Comparison of ENCODE assay signal across 10 cellular contexts in the genomic region with DNA sequence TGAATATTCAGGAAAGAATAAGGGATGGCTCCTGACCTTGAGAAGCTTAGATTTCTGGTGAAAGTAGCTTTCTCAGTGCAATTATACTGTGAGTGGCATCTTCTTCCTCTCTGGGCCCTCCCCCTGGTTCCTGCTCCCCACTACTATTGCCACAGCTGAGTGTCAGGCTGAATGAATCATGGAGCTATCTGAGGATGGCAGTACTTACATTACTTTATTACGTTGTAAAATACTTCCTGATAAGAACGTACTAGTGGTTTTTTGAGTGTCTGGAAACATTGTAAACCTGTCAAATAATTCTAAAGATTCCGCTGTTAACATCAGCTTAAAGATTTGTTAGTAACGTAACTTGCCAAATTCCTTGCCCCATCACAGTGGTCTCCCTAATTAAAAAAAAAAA. TPM values are rescaled to one million over a fixed set of nuclear protein-coding genes. Genes with fewer than 3 reads are reported as not detected.
DNase-seq lines count a peak whose midpoint lies in the region; ATAC-seq and TF ChIP-seq lines count a peak whose summit lies in the region.
"Had no signal": no experiment of that assay in that cellular context is flagged by ENCODE, and none has a peak within 500 bp of the region (broad histone marks: within the 10 kb centered on the region; RNA-seq: fewer than 3 reads in every experiment).

No MANE protein-coding gene starts in this region.

- no peak overlapping the region for H3K27ac ChIP-seq in RWPE1
- H3K27ac ChIP-seq in CD8-positive, alpha-beta T cell (ENCODE audit: low read depth, low read length): no peak overlapping the region

- H3K27ac Mint-ChIP-seq in activated naive CD8-positive, alpha-beta T cell treated with anti-CD3 and anti-CD28 coated beads, Interleukin-2, amount 50 U/mL, for 24 hours: no peak overlapping the region
- no peak overlapping the region for H3K27ac Mint-ChIP-seq in activated naive CD8-positive, alpha-beta T cell treated with anti-CD3 and anti-CD28 coated beads for 36 hours
- no peak overlapping the region for H3K27ac Mint-ChIP-seq in stimulated activated naive B cell treated with anti-CD40 and anti-IgM and Interleukin-4, amounts not matched to agents 10 μg/mL and 1 μg/mL and 100 μg/mL, for 72 hours
- H3K27ac Mint-ChIP-seq in CD8-positive, alpha-beta T cell: no peak overlapping the region

- no peak for DNase-seq in activated naive CD8-positive, alpha-beta T cell treated with anti-CD3 and anti-CD28 coated beads, Interleukin-2, amount 50 U/mL, for 24 hours
- DNase-seq in activated naive CD8-positive, alpha-beta T cell treated with anti-CD3 and anti-CD28 coated beads for 36 hours: no peak
- DNase-seq in RWPE1 (ENCODE audit: low spot score): peak; percentile 72
- DNase-seq in fibroblast of the aortic adventitia (ENCODE audit: low read depth): peak; percentile 77
- DNase-seq in stromal cell of bone marrow (ENCODE audit: low read depth): peak; percentile 35
- DNase-seq in stimulated activated naive B cell treated with anti-CD40 and anti-IgM and Interleukin-4, amounts not matched to agents 10 μg/mL and 1 μg/mL and 100 μg/mL, for 72 hours: no peak
- DNase-seq in CD8-positive, alpha-beta T cell: no peak
- DNase-seq: activated gamma-delta T cell, erythroblast had no signal

- H3K9me3 Mint-ChIP-seq in activated naive CD8-positive, alpha-beta T cell treated with anti-CD3 and anti-CD28 coated beads, Interleukin-2, amount 50 U/mL, for 24 hours: no peaks in the 10 kb centered on the region
- H3K9me3 Mint-ChIP-seq in activated naive CD8-positive, alpha-beta T cell treated with anti-CD3 and anti-CD28 coated beads for 36 hours: no peaks in the 10 kb centered on the region
- H3K9me3 Mint-ChIP-seq in stimulated activated naive B cell treated with anti-CD40 and anti-IgM and Interleukin-4, amounts not matched to agents 10 μg/mL and 1 μg/mL and 100 μg/mL, for 72 hours: no peaks in the 10 kb centered on the region
- no peaks in the 10 kb centered on the region for H3K9me3 Mint-ChIP-seq in CD8-positive, alpha-beta T cell

- intact Hi-C loops in CD8-positive, alpha-beta T cell (cut with DNase I, micrococcal nuclease): no loop called here

- POLR2A ChIA-PET in RWPE1 (lab: Yijun Ruan, JAX; ENCODE audit: low non-redundant PET): no interaction called here
- POLR2A ChIA-PET in CD8-positive, alpha-beta T cell (lab: Charles Lee): no interaction called here

- H3K36me3 Mint-ChIP-seq in activated naive CD8-positive, alpha-beta T cell treated with anti-CD3 and anti-CD28 coated beads, Interleukin-2, amount 50 U/mL, for 24 hours (ENCODE audit: low read depth): no peaks in the 10 kb centered on the region
- H3K36me3 Mint-ChIP-seq in activated naive CD8-positive, alpha-beta T cell treated with anti-CD3 and anti-CD28 coated beads for 36 hours: no peaks in the 10 kb centered on the region
- no peaks in the 10 kb centered on the region for H3K36me3 Mint-ChIP-seq in stimulated activated naive B cell treated with anti-CD40 and anti-IgM and Interleukin-4, amounts not matched to agents 10 μg/mL and 1 μg/mL and 100 μg/mL, for 72 hours
- no peaks in the 10 kb centered on the region for H3K36me3 Mint-ChIP-seq in CD8-positive, alpha-beta T cell

- no peaks in the 10 kb centered on the region for H3K27me3 Mint-ChIP-seq in activated naive CD8-positive, alpha-beta T cell treated with anti-CD3 and anti-CD28 coated beads, Interleukin-2, amount 50 U/mL, for 24 hours
- no peaks in the 10 kb centered on the region for H3K27me3 Mint-ChIP-seq in activated naive CD8-positive, alpha-beta T cell treated with anti-CD3 and anti-CD28 coated beads for 36 hours
- no peaks in the 10 kb centered on the region for H3K27me3 Mint-ChIP-seq in stimulated activated naive B cell treated with anti-CD40 and anti-IgM and Interleukin-4, amounts not matched to agents 10 μg/mL and 1 μg/mL and 100 μg/mL, for 72 hours
- no peaks in the 10 kb centered on the region for H3K27me3 Mint-ChIP-seq in CD8-positive, alpha-beta T cell (ENCODE audit: low read depth)

- H3K9me3 ChIP-seq in CD8-positive, alpha-beta T cell (ENCODE audit: low read length): no peaks in the 10 kb centered on the region

- no peak overlapping the region for H3K4me3 Mint-ChIP-seq in activated naive CD8-positive, alpha-beta T cell treated with anti-CD3 and anti-CD28 coated beads, Interleukin-2, amount 50 U/mL, for 24 hours
- no peak overlapping the region for H3K4me3 Mint-ChIP-seq in activated naive CD8-positive, alpha-beta T cell treated with anti-CD3 and anti-CD28 coated beads for 36 hours
- H3K4me3 Mint-ChIP-seq in stimulated activated naive B cell treated with anti-CD40 and anti-IgM and Interleukin-4, amounts not matched to agents 10 μg/mL and 1 μg/mL and 100 μg/mL, for 72 hours: no peak overlapping the region
- H3K4me3 Mint-ChIP-seq in CD8-positive, alpha-beta T cell: no peak overlapping the region

- ATAC-seq in activated naive CD8-positive, alpha-beta T cell treated with anti-CD3 and anti-CD28 coated beads, Interleukin-2, amount 50 U/mL, for 24 hours: peak; percentile 80
- no peak for ATAC-seq in stimulated activated naive B cell treated with anti-CD40 and anti-IgM and Interleukin-4, amounts not matched to agents 10 μg/mL and 1 μg/mL and 100 μg/mL, for 72 hours (replicated peaks)
- no peak for ATAC-seq in HG02623 (IDR thresholded peaks at IDR 0.05; ENCODE audit: unreplicated experiment)
- no peak for ATAC-seq in CD8-positive, alpha-beta T cell

- H3K36me3 ChIP-seq in CD8-positive, alpha-beta T cell (ENCODE audit: insufficient read depth, low read length): no peaks in the 10 kb centered on the region

- TF ChIP-seq CTCF in RWPE1 (conservative IDR thresholded peaks at IDR 0.05; ENCODE audit: low read depth): no peak
- no peak for TF ChIP-seq CTCF in fibroblast of the aortic adventitia (IDR thresholded peaks at IDR 0.05; ENCODE audit: insufficient read depth, low read length)
- TF ChIP-seq CTCF in CD8-positive, alpha-beta T cell (IDR thresholded peaks at IDR 0.05): no peak

- no peaks in the 10 kb centered on the region for H3K27me3 ChIP-seq in CD8-positive, alpha-beta T cell (ENCODE audit: insufficient read depth, low read length)

- peaks cover 14% of the 10 kb centered on the region for H3K4me1 Mint-ChIP-seq in activated naive CD8-positive, alpha-beta T cell treated with anti-CD3 and anti-CD28 coated beads, Interleukin-2, amount 50 U/mL, for 24 hours
- H3K4me1 Mint-ChIP-seq in activated naive CD8-positive, alpha-beta T cell treated with anti-CD3 and anti-CD28 coated beads for 36 hours: peaks cover 9% of the 10 kb centered on the region
- no peaks in the 10 kb centered on the region for H3K4me1 Mint-ChIP-seq in stimulated activated naive B cell treated with anti-CD40 and anti-IgM and Interleukin-4, amounts not matched to agents 10 μg/mL and 1 μg/mL and 100 μg/mL, for 72 hours
- no peaks in the 10 kb centered on the region for H3K4me1 Mint-ChIP-seq in CD8-positive, alpha-beta T cell (ENCODE audit: low read depth)

- CTCF ChIA-PET in RWPE1 (lab: Yijun Ruan, JAX): interaction anchor here (0.6 kb wide), 1 partner anchor 1659 kb away, joined by 3 read pairs; no protein-coding TSS in a partner anchor
- CTCF ChIA-PET in CD8-positive, alpha-beta T cell (lab: Charles Lee): interaction anchor here (1.0 kb wide), 1 partner anchor 99 kb away, joined by 3 read pairs; no protein-coding TSS in a partner anchor

- no peak overlapping the region for H3K4me3 ChIP-seq in fibroblast of the aortic adventitia (ENCODE audit: low read depth, low read length)
- H3K4me3 ChIP-seq in CD8-positive, alpha-beta T cell (ENCODE audit: low read depth, low read length): no peak overlapping the region

- H3K4me1 ChIP-seq in CD8-positive, alpha-beta T cell (ENCODE audit: insufficient read depth, low read length): no peaks in the 10 kb centered on the region

RNA-seq across cellular contexts. Expression of a gene that starts 36.2 kb away (rescaled TPM):
- 1 to 10 TPM; 5.8 to 6.1 TPM for total RNA-seq in activated naive CD8-positive, alpha-beta T cell treated with anti-CD3 and anti-CD28 coated beads for 36 hours
- total RNA-seq in fibroblast of the aortic adventitia (ENCODE audit: low replicate concordance): 32.1 and 45.0 TPM in 2 replicates
- total RNA-seq in CD8-positive, alpha-beta T cell: 1 to 10 TPM; 7.2 to 7.4 TPM

Comparison
In these comparisons a context has a peak if more than half of its experiments do, and no peak if none do; other contexts are left out.
1. DNase-seq: peak in RWPE1 (single experiment), fibroblast of the aortic adventitia (single experiment) and stromal cell of bone marrow (single experiment); none in activated naive CD8-positive, alpha-beta T cell treated with anti-CD3 and anti-CD28 coated beads, Interleukin-2, amount 50 U/mL, for 24 hours (single experiment), activated naive CD8-positive, alpha-beta T cell treated with anti-CD3 and anti-CD28 coated beads for 36 hours (single experiment), stimulated activated naive B cell treated with anti-CD40 and anti-IgM and Interleukin-4, amounts not matched to agents 10 μg/mL and 1 μg/mL and 100 μg/mL, for 72 hours (single experiment) and CD8-positive, alpha-beta T cell (0 of 7).